ENCODE assay signal across 13 cellular contexts in the genomic region with DNA sequence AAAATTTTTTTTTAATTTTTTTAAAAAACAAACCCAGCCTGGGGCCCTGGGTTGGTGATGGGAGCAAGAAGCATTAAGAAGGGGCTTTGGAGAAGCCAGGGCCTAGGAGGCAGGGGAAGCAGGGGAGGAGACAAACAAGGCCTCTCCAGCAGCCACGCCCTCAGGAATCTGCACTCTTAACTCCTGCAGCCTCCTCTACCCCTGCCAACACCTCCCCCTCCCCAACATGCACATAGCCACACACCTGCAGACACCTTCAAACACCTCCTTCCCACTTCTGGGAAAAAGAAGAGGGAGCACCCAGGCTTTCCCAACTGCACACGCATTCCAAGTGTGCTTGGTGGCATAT.
"Had no signal": no experiment of that assay in that cellular context is flagged by ENCODE, and none has a peak within 500 bp of the region (broad histone marks: within the 10 kb centered on the region; RNA-seq: fewer than 3 reads in every experiment).

No MANE protein-coding gene starts in this region.

- H3K27me3 ChIP-seq: dorsolateral prefrontal cortex, gastrocnemius medialis, hepatocyte, left lung, sigmoid colon, testis had no signal

- H3K4me3 Mint-ChIP-seq: nephron progenitor cell had no signal

- H3K9me3 ChIP-seq: gastrocnemius medialis, left lung, psoas muscle, sigmoid colon, testis, tibial artery had no signal

- H3K27me3 Mint-ChIP-seq: stimulated activated memory B cell treated with anti-CD40 and anti-IgM and Interleukin-4, amounts not matched to agents 10 μg/mL and 1 μg/mL and 100 μg/mL, for 72 hours; type B pancreatic cell had no signal

- H3K36me3 Mint-ChIP-seq: stimulated activated memory B cell treated with anti-CD40 and anti-IgM and Interleukin-4, amounts not matched to agents 10 μg/mL and 1 μg/mL and 100 μg/mL, for 72 hours; type B pancreatic cell had no signal

- H3K27ac Mint-ChIP-seq: nephron progenitor cell had no signal

- H3K36me3 ChIP-seq: gastrocnemius medialis, left lung, sigmoid colon, tibial artery had no signal

- H3K4me3 ChIP-seq: dorsolateral prefrontal cortex, gastrocnemius medialis, hepatocyte, left lung, psoas muscle, sigmoid colon, testis, tibial artery had no signal

- H3K9me3 Mint-ChIP-seq: naive thymus-derived CD8-positive, alpha-beta T cell; nephron progenitor cell; stimulated activated memory B cell treated with anti-CD40 and anti-IgM and Interleukin-4, amounts not matched to agents 10 μg/mL and 1 μg/mL and 100 μg/mL, for 72 hours; type B pancreatic cell had no signal

- H3K27ac ChIP-seq: epithelial cell of prostate, hepatocyte, left lung, psoas muscle had no signal
